In genomic region chr2:159290289-159290907, GRCh38 we compare ENCODE assay signal across 9 cellular contexts. TPM values are rescaled to one million over a fixed set of nuclear protein-coding genes. Genes with fewer than 3 reads are reported as not detected.
A peak's percentile ranks its signal among the peaks of the same experiment; 100 is the strongest.
DNase-seq lines count a peak whose midpoint lies in the region; ATAC-seq and TF ChIP-seq lines count a peak whose summit lies in the region.
"Had no signal": no experiment of that assay in that cellular context is flagged by ENCODE, and none has a peak within 500 bp of the region (broad histone marks: within the 10 kb centered on the region; RNA-seq: fewer than 3 reads in every experiment).

No MANE protein-coding gene starts in this region.

- H3K9me2 ChIP-seq in GM23338 (ENCODE audit: insufficient read depth) (no peaks in the 10 kb centered on the region), OCI-LY1 (ENCODE audit: low read depth, low read length) (no peaks in the 10 kb centered on the region)

- no peak overlapping the region for H3K4me3 Mint-ChIP-seq in GM23338

- H3K4me3 ChIP-seq in GM23338 (no peak overlapping the region), OCI-LY1 (ENCODE audit: low read depth, low read length, poor library complexity, severe bottlenecking) (no peak overlapping the region)
- H3K4me3 ChIP-seq: cardiac muscle cell had no signal

- H4K20me1 ChIP-seq in GM23338 (replicated peaks; ENCODE audit: insufficient read depth) (no peaks in the 10 kb centered on the region), OCI-LY1 (ENCODE audit: insufficient read depth, low read length) (no peaks in the 10 kb centered on the region)

- H3K36me3 ChIP-seq in GM23338 (ENCODE audit: insufficient read depth) (no peaks in the 10 kb centered on the region), OCI-LY1 (ENCODE audit: insufficient read depth, low read length) (no peaks in the 10 kb centered on the region)
- H3K36me3 ChIP-seq: cardiac muscle cell had no signal

- TF ChIP-seq CTCF in GM23338 (conservative IDR thresholded peaks at IDR 0.05; ENCODE audit: low read depth in 2 of 2) (no peak), OCI-LY1 (IDR thresholded peaks at IDR 0.05; ENCODE audit: low read length) (peak; percentile 8; the same call in 1 of the 2 replicates)

- H3K79me2 ChIP-seq in GM23338 (replicated peaks; ENCODE audit: insufficient read depth) (no peaks in the 10 kb centered on the region; the same call in 1 of the 2 replicates), OCI-LY1 (ENCODE audit: insufficient read depth, low read length) (peaks cover 7% of the 10 kb centered on the region; the same call in 1 of the 2 replicates)

- H2AFZ ChIP-seq in GM23338, result peak overlapping the region; percentile 69; the same call in 1 of the 2 replicates
- peak overlapping the region; percentile 15; the same call in 1 of the 2 replicates for H2AFZ ChIP-seq in OCI-LY1 (ENCODE audit: low read length)

- H3K9ac ChIP-seq in OCI-LY1 (ENCODE audit: low read length), result peak overlapping the region; percentile 27; the same call in 1 of the 2 replicates

- H3K27ac Mint-ChIP-seq in GM23338, result no peak overlapping the region

- H3K9me3 ChIP-seq in OCI-LY1 (ENCODE audit: low read length), result no peaks in the 10 kb centered on the region

- H3K9me3 Mint-ChIP-seq in GM23338, result no peaks in the 10 kb centered on the region

- H3K4me2 ChIP-seq in GM23338 (no peak overlapping the region), OCI-LY1 (ENCODE audit: low read length) (peak overlapping the region; percentile 54)

- H3K27ac ChIP-seq in GM23338 (ENCODE audit: low read depth), result no peak overlapping the region
- H3K27ac ChIP-seq in OCI-LY1 (ENCODE audit: low read depth, low read length, poor library complexity, severe bottlenecking), result peak overlapping the region; percentile 84
- H3K27ac ChIP-seq: cardiac muscle cell had no signal

- DNase-seq in AML-193 (lab: John Stamatoyannopoulos, UW), result peak; percentile 73 to 83
- DNase-seq in GM23338 (ENCODE audit: low spot score), result no peak
- peak; percentile 93 for DNase-seq in dedifferentiated amniotic fluid mesenchymal stem cell (ENCODE audit: extremely low spot score)
- no peak for DNase-seq in stimulated activated CD4-positive, alpha-beta T cell treated with anti-CD3 and anti-CD28 coated beads, Interleukin-4, amount 100 ng/mL, for 4 hours

- H3K4me1 ChIP-seq in GM23338 (ENCODE audit: insufficient read depth) (no peaks in the 10 kb centered on the region; the same call in 1 of the 2 replicates), OCI-LY1 (ENCODE audit: insufficient read depth, low read length, severe bottlenecking) (peaks cover 42% of the 10 kb centered on the region)

- no peak for ATAC-seq in GM23338
- no peak for ATAC-seq in HG02642 (IDR thresholded peaks at IDR 0.05; ENCODE audit: poor library complexity, unreplicated experiment)
- no peak for ATAC-seq in GM21360 (IDR thresholded peaks at IDR 0.05; ENCODE audit: unreplicated experiment)
- ATAC-seq in HG03108 (IDR thresholded peaks at IDR 0.05; ENCODE audit: unreplicated experiment), result no peak

- H3F3A ChIP-seq in GM23338 (replicated peaks; ENCODE audit: low read depth) (0 out of 2 replicates have a peak, but pooled peaks cover 4% of the 10 kb centered on the region), OCI-LY1 (ENCODE audit: insufficient read depth, low read length) (no peaks in the 10 kb centered on the region)

- peaks cover 11% of the 10 kb centered on the region; the same call in 2 of the 3 replicates for H3K4me1 Mint-ChIP-seq in GM23338

- peaks cover 11% of the 10 kb centered on the region for H3K27me3 Mint-ChIP-seq in GM23338 (ENCODE audit: insufficient read depth, low read depth, poor library complexity)

- no peaks in the 10 kb centered on the region for H3K27me3 ChIP-seq in GM23338 (ENCODE audit: insufficient read depth)
- H3K27me3 ChIP-seq in OCI-LY1 (ENCODE audit: insufficient read depth, low read length), result no peaks in the 10 kb centered on the region
- H3K27me3 ChIP-seq: cardiac muscle cell had no signal

- no peaks in the 10 kb centered on the region for H3K36me3 Mint-ChIP-seq in GM23338 (ENCODE audit: low read depth)

TF ChIP-seq in GM23338, 12 proteins besides CTCF, POLR2A, EP300 and RAD21 (continues in another document):
- no peak for TF ChIP-seq JUNB (IDR thresholded peaks at IDR 0.05; ENCODE audit: unreplicated experiment)
- no peak for TF ChIP-seq REST (IDR thresholded peaks at IDR 0.05; ENCODE audit: unreplicated experiment)
- no peak for TF ChIP-seq ZNF114 (CRISPR knock-in tag; IDR thresholded peaks at IDR 0.05)
- no peak for TF ChIP-seq STAT1 (IDR thresholded peaks at IDR 0.05; ENCODE audit: unreplicated experiment)
- no peak for TF ChIP-seq CREB1 (CRISPR knock-in tag; IDR thresholded peaks at IDR 0.05; ENCODE audit: low read depth)
- no peak for TF ChIP-seq EZH2phosphoT487 (IDR thresholded peaks at IDR 0.05; ENCODE audit: unreplicated experiment)

RNA-seq across cellular contexts. Expression of gene WDSUB1, which starts 3.9 kb away (rescaled TPM):
- 6.3 and 9.9 TPM in 2 replicates for total RNA-seq in GM23338 (2014; rRNA removed; shearing (Covaris generic))
- 12.2 and 14.9 TPM in 2 replicates for polyA plus RNA-seq in GM23338 (2016; fragmentation: Nextera tagmentation; extraction: Ambion mirVana)

Comparison
In these comparisons a context has a peak if more than half of its experiments do, and no peak if none do; other contexts are left out.
1. DNase-seq: peak in AML-193 (2 of 2) and dedifferentiated amniotic fluid mesenchymal stem cell (single experiment); none in GM23338 (single experiment) and stimulated activated CD4-positive, alpha-beta T cell treated with anti-CD3 and anti-CD28 coated beads, Interleukin-4, amount 100 ng/mL, for 4 hours (0 of 2).